1 cellular context compared by ENCODE assay signal in genomic region chr4:74654230-74654681, GRCh38.
TF ChIP-seq lines count a peak whose summit lies in the region.

No MANE protein-coding gene starts in this region.

TF ChIP-seq in HepG2, 621 proteins besides CTCF, POLR2A, EP300 and RAD21 (continued from another document and continues in another):
- TF ChIP-seq TFE3 (CRISPR knock-in tag; IDR thresholded peaks at IDR 0.05) (peak; percentile 84), ZNF160 (CRISPR knock-in tag; IDR thresholded peaks at IDR 0.05) (peak; percentile 74; the same call in 1 of the 2 replicates), MED13 (CRISPR knock-in tag; IDR thresholded peaks at IDR 0.05) (peak; percentile 88), MXD1 (CRISPR knock-in tag; IDR thresholded peaks at IDR 0.05) (no peak), ARNTL (CRISPR knock-in tag; IDR thresholded peaks at IDR 0.05) (peak; percentile 59; the same call in 1 of the 2 replicates), ZNF143 (CRISPR knock-in tag; IDR thresholded peaks at IDR 0.05) (no peak; the same call in 1 of the 2 replicates), IRF2 (CRISPR knock-in tag; IDR thresholded peaks at IDR 0.05) (peak; percentile 97), IKZF4 (CRISPR knock-in tag; IDR thresholded peaks at IDR 0.05; ENCODE audit: borderline replicate concordance, low read depth, not compliant biosample characterization) (no peak), BCL6 (CRISPR knock-in tag; IDR thresholded peaks at IDR 0.05) (peak; percentile 87), NCOR1 (IDR thresholded peaks at IDR 0.05; ENCODE audit: borderline replicate concordance, low read length) (peak; percentile 61; the same call in 1 of the 2 replicates), ARID4A (CRISPR knock-in tag; IDR thresholded peaks at IDR 0.05; ENCODE audit: borderline replicate concordance) (peak; percentile 52; the same call in 1 of the 2 replicates), MEF2D (CRISPR knock-in tag; IDR thresholded peaks at IDR 0.05) (peak; percentile 76), ONECUT2 (CRISPR knock-in tag; IDR thresholded peaks at IDR 0.05) (peak; percentile 88), ZSCAN30 (CRISPR knock-in tag; IDR thresholded peaks at IDR 0.05) (0 out of 2 replicates have a peak, but pooled peaks have one; percentile 51), MEIS1 (CRISPR knock-in tag; IDR thresholded peaks at IDR 0.05; ENCODE audit: borderline replicate concordance) (no peak; the same call in 1 of the 2 replicates), ATF2 (CRISPR knock-in tag; IDR thresholded peaks at IDR 0.05) (peak; percentile 93), CEBPG (CRISPR knock-in tag; IDR thresholded peaks at IDR 0.05) (peak; percentile 99), STAT6 (CRISPR knock-in tag; IDR thresholded peaks at IDR 0.05; ENCODE audit: borderline replicate concordance) (peak; percentile 57; the same call in 1 of the 2 replicates), ZIK1 (CRISPR knock-in tag; IDR thresholded peaks at IDR 0.05; ENCODE audit: borderline replicate concordance, low read depth) (no peak), ZNF292 (CRISPR knock-in tag; IDR thresholded peaks at IDR 0.05; ENCODE audit: borderline replicate concordance, low read depth) (peak; percentile 89; the same call in 1 of the 2 replicates), MBD4 (IDR thresholded peaks at IDR 0.05; ENCODE audit: borderline replicate concordance, low read length) (peak; percentile 82; the same call in 1 of the 2 replicates), FOXA1 (IDR thresholded peaks at IDR 0.05) (no peak), FOXA1 (CRISPR knock-in tag; IDR thresholded peaks at IDR 0.05) (peak; percentile 89), MXI1 (IDR thresholded peaks at IDR 0.05; ENCODE audit: borderline replicate concordance, low read depth, low read length) (peak; percentile 36; the same call in 1 of the 3 replicates), NCOA2 (CRISPR knock-in tag; IDR thresholded peaks at IDR 0.05) (peak; percentile 98), TCF7 (IDR thresholded peaks at IDR 0.05; ENCODE audit: low read depth) (peak; percentile 89), MYNN (CRISPR knock-in tag; IDR thresholded peaks at IDR 0.05; ENCODE audit: low read depth) (no peak), FOXA3 (CRISPR knock-in tag; IDR thresholded peaks at IDR 0.05) (peak; percentile 95), ZNF589 (CRISPR knock-in tag; conservative IDR thresholded peaks at IDR 0.05) (peak; percentile 60; the same call in 1 of the 2 replicates), PRDM10 (CRISPR knock-in tag; IDR thresholded peaks at IDR 0.05; ENCODE audit: low read depth) (peak; percentile 73; the same call in 1 of the 2 replicates), RERE (CRISPR knock-in tag; IDR thresholded peaks at IDR 0.05; ENCODE audit: low read depth) (peak; percentile 72; the same call in 1 of the 2 replicates), ZNF18 (CRISPR knock-in tag; IDR thresholded peaks at IDR 0.05; ENCODE audit: insufficient replicate concordance) (no peak), DNMT1 (CRISPR knock-in tag; IDR thresholded peaks at IDR 0.05) (no peak), REL (CRISPR knock-in tag; conservative IDR thresholded peaks at IDR 0.05) (0 out of 2 replicates have a peak, but pooled peaks have one; percentile 28), ZNF788 (CRISPR knock-in tag; IDR thresholded peaks at IDR 0.05; ENCODE audit: borderline replicate concordance) (peak; percentile 61; the same call in 1 of the 2 replicates), ZFP82 (CRISPR knock-in tag; IDR thresholded peaks at IDR 0.05; ENCODE audit: borderline replicate concordance) (no peak), RELA (CRISPR knock-in tag; IDR thresholded peaks at IDR 0.05) (peak; percentile 79; the same call in 1 of the 2 replicates), KDM4B (CRISPR knock-in tag; IDR thresholded peaks at IDR 0.05) (peak; percentile 72; the same call in 1 of the 2 replicates), SAP130 (CRISPR knock-in tag; IDR thresholded peaks at IDR 0.05; ENCODE audit: low read depth) (peak; percentile 87)
